12 cellular contexts compared by ENCODE assay signal in the genomic region with DNA sequence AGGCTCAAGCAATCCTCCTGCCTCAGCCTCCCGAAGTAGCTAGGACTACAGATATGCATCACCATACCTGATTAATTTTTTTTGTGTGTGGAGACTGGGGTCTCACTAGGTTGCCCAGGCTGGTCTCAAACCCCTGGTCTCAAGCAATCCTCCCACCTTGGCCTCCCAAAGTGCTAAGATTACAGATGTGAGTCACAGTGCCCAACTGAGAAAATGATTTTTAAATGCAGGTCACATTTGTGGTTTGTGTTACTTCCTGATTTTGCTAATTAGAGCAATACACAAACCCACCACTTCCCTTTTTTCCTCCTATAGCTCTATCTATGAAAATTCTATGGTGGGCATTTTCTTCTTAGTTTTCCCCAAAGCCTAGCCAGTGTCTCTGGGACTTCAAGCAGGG. TPM values are rescaled to one million over a fixed set of nuclear protein-coding genes. Genes with fewer than 3 reads are reported as not detected.
DNase-seq lines count a peak whose midpoint lies in the region; ATAC-seq and TF ChIP-seq lines count a peak whose summit lies in the region.
"Had no signal": no experiment of that assay in that cellular context is flagged by ENCODE, and none has a peak within 500 bp of the region (broad histone marks: within the 10 kb centered on the region; RNA-seq: fewer than 3 reads in every experiment).

No MANE protein-coding gene starts in this region.

- H3K27me3 Mint-ChIP-seq in T-helper 17 cell, result peaks cover 17% of the 10 kb centered on the region

- H3K27me3 ChIP-seq in GM06990 (replicated peaks; ENCODE audit: control insufficient read depth, insufficient read depth, low read length) (no peaks in the 10 kb centered on the region; the same call in 1 of the 2 replicates), Peyer's patch (no peaks in the 10 kb centered on the region), left ventricle myocardium inferior (ENCODE audit: low read depth) (peaks cover 50% of the 10 kb centered on the region)

- ATAC-seq in GM19468 (IDR thresholded peaks at IDR 0.05; ENCODE audit: extremely low read depth, unreplicated experiment), result peak; percentile 49
- peak; percentile 63 for ATAC-seq in HG03139 (IDR thresholded peaks at IDR 0.05; ENCODE audit: unreplicated experiment)
- peak; percentile 50 for ATAC-seq in T-helper 17 cell
- no peak for ATAC-seq in sciatic nerve
- ATAC-seq: GM23338 had no signal

- H3K4me3 ChIP-seq in GM06990 (replicated peaks; ENCODE audit: low read depth, low read length) (no peak overlapping the region), Peyer's patch (no peak overlapping the region), left ventricle myocardium inferior (no peak overlapping the region)
- H3K4me3 ChIP-seq: GM23338 had no signal

- H3K4me3 Mint-ChIP-seq in T-helper 17 cell, result peak overlapping the region; percentile 55
- H3K4me3 Mint-ChIP-seq: GM23338 had no signal

- H3K27ac ChIP-seq in Peyer's patch (no peak overlapping the region), left ventricle myocardium inferior (replicated peaks) (no peak overlapping the region)
- H3K27ac ChIP-seq: C4-2B had no signal

- H3K4me1 Mint-ChIP-seq in T-helper 17 cell, result peaks cover 20% of the 10 kb centered on the region

- no peak overlapping the region for H3K27ac Mint-ChIP-seq in T-helper 17 cell
- H3K27ac Mint-ChIP-seq: GM23338 had no signal

- H3K36me3 ChIP-seq in GM06990 (ENCODE audit: control insufficient read depth, insufficient read depth, low read length) (no peaks in the 10 kb centered on the region), Peyer's patch (no peaks in the 10 kb centered on the region), left ventricle myocardium inferior (no peaks in the 10 kb centered on the region)

- peaks cover 2% of the 10 kb centered on the region for H3K36me3 Mint-ChIP-seq in T-helper 17 cell (ENCODE audit: low read depth)

- intact Hi-C loops in sciatic nerve (cut with DNase I) (loop anchor here (10.0 kb wide), 1 partner anchor 525 kb away; no protein-coding TSS in a partner anchor), left ventricle myocardium inferior (cut with micrococcal nuclease) (no loop called here)

- DNase-seq in GM06990 (ENCODE audit: extremely low read depth, insufficient read length) (peak; percentile 78), T-helper 17 cell (no peak), sciatic nerve (ENCODE audit: low spot score) (no peak), Peyer's patch (no peak), left ventricle myocardium inferior (no peak)
- no peak for DNase-seq in central memory CD4-positive, alpha-beta T cell
- DNase-seq: mesenchymal stem cell, NCI-H1417 treated with DMSO at 0.1 percent for 48 hours had no signal

- no peak for TF ChIP-seq POLR2A in Peyer's patch (IDR thresholded peaks at IDR 0.05)

- TF ChIP-seq CTCF in GM06990 (IDR thresholded peaks at IDR 0.05; ENCODE audit: insufficient read depth, low read length, poor library complexity, severe bottlenecking), result no peak
- no peak for TF ChIP-seq CTCF in Peyer's patch (IDR thresholded peaks at IDR 0.05)
- TF ChIP-seq CTCF in left ventricle myocardium inferior (IDR thresholded peaks at IDR 0.05; ENCODE audit: borderline replicate concordance), result no peak

- H3K4me1 ChIP-seq in Peyer's patch, result no peaks in the 10 kb centered on the region
- no peaks in the 10 kb centered on the region for H3K4me1 ChIP-seq in left ventricle myocardium inferior

- no peaks in the 10 kb centered on the region for H3K9me3 ChIP-seq in T-helper 17 cell (ENCODE audit: control insufficient read depth, low read length, poor library complexity, severe bottlenecking)
- no peaks in the 10 kb centered on the region for H3K9me3 ChIP-seq in Peyer's patch
- H3K9me3 ChIP-seq in left ventricle myocardium inferior (replicated peaks), result no peaks in the 10 kb centered on the region

RNA-seq across cellular contexts. Expression of gene TMEM263, which starts 45.5 kb away (rescaled TPM):
- total RNA-seq in T-helper 17 cell (10 to 100 TPM; 34.4 to 35.1 TPM), sciatic nerve (44.0 TPM), Peyer's patch (10 to 100 TPM; 14.2 to 30.5 (median 28.1) TPM), left ventricle myocardium inferior (35.8 TPM)
